ENCODE assay signal across 1 cellular context in the genomic region with DNA sequence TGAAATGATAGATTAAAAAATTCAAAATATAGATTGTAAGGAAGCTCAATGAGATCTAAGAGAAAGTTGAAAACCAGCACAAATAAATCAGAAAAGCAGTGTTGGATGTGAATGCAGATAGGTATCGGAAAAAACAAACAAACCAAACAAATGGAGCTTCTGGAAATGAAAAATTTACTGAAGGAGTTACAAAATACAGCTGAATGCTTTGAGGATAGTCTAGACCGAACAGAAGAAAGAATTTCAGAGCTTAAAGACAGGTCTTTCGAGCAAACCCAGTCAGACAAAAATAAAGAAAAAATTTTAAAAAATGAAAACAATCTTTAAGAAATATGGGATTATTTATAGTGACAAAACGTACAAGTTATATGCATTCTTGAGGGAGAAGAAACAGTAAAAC.
TF ChIP-seq lines count a peak whose summit lies in the region.

No MANE protein-coding gene starts in this region.

TF ChIP-seq in HepG2, 621 proteins besides CTCF, POLR2A, EP300 and RAD21 (continued from another document):
- TF ChIP-seq, protein P1, sequence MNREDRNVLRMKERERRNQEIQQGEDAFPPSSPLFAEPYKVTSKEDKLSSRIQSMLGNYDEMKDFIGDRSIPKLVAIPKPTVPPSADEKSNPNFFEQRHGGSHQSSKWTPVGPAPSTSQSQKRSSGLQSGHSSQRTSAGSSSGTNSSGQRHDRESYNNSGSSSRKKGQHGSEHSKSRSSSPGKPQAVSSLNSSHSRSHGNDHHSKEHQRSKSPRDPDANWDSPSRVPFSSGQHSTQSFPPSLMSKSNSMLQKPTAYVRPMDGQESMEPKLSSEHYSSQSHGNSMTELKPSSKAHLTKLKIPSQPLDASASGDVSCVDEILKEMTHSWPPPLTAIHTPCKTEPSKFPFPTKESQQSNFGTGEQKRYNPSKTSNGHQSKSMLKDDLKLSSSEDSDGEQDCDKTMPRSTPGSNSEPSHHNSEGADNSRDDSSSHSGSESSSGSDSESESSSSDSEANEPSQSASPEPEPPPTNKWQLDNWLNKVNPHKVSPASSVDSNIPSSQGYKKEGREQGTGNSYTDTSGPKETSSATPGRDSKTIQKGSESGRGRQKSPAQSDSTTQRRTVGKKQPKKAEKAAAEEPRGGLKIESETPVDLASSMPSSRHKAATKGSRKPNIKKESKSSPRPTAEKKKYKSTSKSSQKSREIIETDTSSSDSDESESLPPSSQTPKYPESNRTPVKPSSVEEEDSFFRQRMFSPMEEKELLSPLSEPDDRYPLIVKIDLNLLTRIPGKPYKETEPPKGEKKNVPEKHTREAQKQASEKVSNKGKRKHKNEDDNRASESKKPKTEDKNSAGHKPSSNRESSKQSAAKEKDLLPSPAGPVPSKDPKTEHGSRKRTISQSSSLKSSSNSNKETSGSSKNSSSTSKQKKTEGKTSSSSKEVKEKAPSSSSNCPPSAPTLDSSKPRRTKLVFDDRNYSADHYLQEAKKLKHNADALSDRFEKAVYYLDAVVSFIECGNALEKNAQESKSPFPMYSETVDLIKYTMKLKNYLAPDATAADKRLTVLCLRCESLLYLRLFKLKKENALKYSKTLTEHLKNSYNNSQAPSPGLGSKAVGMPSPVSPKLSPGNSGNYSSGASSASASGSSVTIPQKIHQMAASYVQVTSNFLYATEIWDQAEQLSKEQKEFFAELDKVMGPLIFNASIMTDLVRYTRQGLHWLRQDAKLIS (CRISPR knock-in tag; IDR thresholded peaks at IDR 0.05) = no peak
